Comparison of ENCODE assay signal across 19 cellular contexts in the genomic region with DNA sequence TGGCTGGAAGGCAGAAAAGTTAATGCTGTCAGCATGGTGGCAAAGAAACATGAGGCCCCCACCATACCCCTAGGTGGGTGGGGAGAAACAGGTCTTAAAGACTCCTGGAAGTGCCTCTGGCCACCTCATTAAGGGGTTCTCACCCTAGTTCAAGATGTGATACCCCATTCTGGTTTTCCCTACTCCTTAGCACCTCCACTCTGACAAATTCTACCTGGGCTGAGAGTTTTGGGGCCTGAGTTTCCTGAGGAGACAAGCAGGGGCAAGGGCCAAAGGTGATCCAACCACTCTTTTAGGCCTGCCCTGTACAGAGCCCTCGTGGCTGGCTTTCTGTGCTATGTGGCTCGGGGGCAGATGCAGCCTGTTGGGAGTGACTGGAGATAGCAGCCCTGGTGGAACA. TPM values are rescaled to one million over a fixed set of nuclear protein-coding genes. Genes with fewer than 3 reads are reported as not detected.
DNase-seq lines count a peak whose midpoint lies in the region; ATAC-seq and TF ChIP-seq lines count a peak whose summit lies in the region.
"Had no signal": no experiment of that assay in that cellular context is flagged by ENCODE, and none has a peak within 500 bp of the region (broad histone marks: within the 10 kb centered on the region; RNA-seq: fewer than 3 reads in every experiment).

No MANE protein-coding gene starts in this region.

- no peaks in the 10 kb centered on the region for H3K9me3 ChIP-seq in CD4-positive, alpha-beta memory T cell (ENCODE audit: control insufficient read depth in 1 of 2, low read length in 2 of 2)
- no peaks in the 10 kb centered on the region for H3K9me3 ChIP-seq in gastrocnemius medialis

- in situ Hi-C loops in gastrocnemius medialis (cut with MboI; ENCODE audit: low sequenced_read_pairs in 4 of 4), result loop anchor here in 3 of 4 donors (5.0 kb wide), 1 partner anchor 81 kb away; no protein-coding TSS in a partner anchor

- H3K27ac ChIP-seq in CD4-positive, alpha-beta memory T cell (ENCODE audit: low read depth, low read length), result peak overlapping the region; percentile 21
- H3K27ac ChIP-seq in gastrocnemius medialis (peak overlapping the region; percentile 47 to 70 (median 56)), caudate nucleus (ENCODE audit: low read depth, low read length) (no peak overlapping the region)

- H3K4me3 Mint-ChIP-seq in activated T-cell treated with anti-CD3 and anti-CD28 coated beads, Interleukin-2, amount 50 U/mL, for 24 hours, result no peak overlapping the region
- no peak overlapping the region for H3K4me3 Mint-ChIP-seq in activated T-cell treated with anti-CD3 and anti-CD28 coated beads, Interleukin-2, amount 50 U/mL, for 4 hours
- H3K4me3 Mint-ChIP-seq in CD4-positive, alpha-beta memory T cell, result no peak overlapping the region
- H3K4me3 Mint-ChIP-seq in effector memory CD8-positive, alpha-beta T cell, result no peak overlapping the region
- H3K4me3 Mint-ChIP-seq: HFFc6 had no signal

- peaks cover 20% of the 10 kb centered on the region for H3K4me1 Mint-ChIP-seq in activated T-cell treated with anti-CD3 and anti-CD28 coated beads, Interleukin-2, amount 50 U/mL, for 24 hours (ENCODE audit: low read depth)
- H3K4me1 Mint-ChIP-seq in activated T-cell treated with anti-CD3 and anti-CD28 coated beads, Interleukin-2, amount 50 U/mL, for 4 hours (ENCODE audit: low read depth), result peaks cover 16% of the 10 kb centered on the region
- peaks cover 13 to 33% (median 20%) of the 10 kb centered on the region in 4 donors for H3K4me1 Mint-ChIP-seq in CD4-positive, alpha-beta memory T cell
- peaks cover 15 to 23% of the 10 kb centered on the region in 2 donors for H3K4me1 Mint-ChIP-seq in effector memory CD8-positive, alpha-beta T cell (ENCODE audit: low read depth in 2 of 2)

- H3K27ac Mint-ChIP-seq in activated T-cell treated with anti-CD3 and anti-CD28 coated beads, Interleukin-2, amount 50 U/mL, for 24 hours, result peak overlapping the region; percentile 71
- H3K27ac Mint-ChIP-seq in CD4-positive, alpha-beta memory T cell, result peak overlapping the region in 2 of 7 donors; percentile 32 to 46
- H3K27ac Mint-ChIP-seq in effector memory CD8-positive, alpha-beta T cell, result peak overlapping the region; percentile 61 to 75

- H3K4me1 ChIP-seq in CD4-positive, alpha-beta memory T cell (ENCODE audit: insufficient read depth, low read length), result peaks cover 26% of the 10 kb centered on the region
- H3K4me1 ChIP-seq in gastrocnemius medialis, result peaks cover 40 to 48% of the 10 kb centered on the region in 2 donors

- no peaks in the 10 kb centered on the region for H3K27me3 ChIP-seq in CD4-positive, alpha-beta memory T cell (ENCODE audit: insufficient read depth, low read length)
- H3K27me3 ChIP-seq in gastrocnemius medialis, result no peaks in the 10 kb centered on the region

- ATAC-seq in activated T-cell treated with anti-CD3 and anti-CD28 coated beads, Interleukin-2, amount 50 U/mL, for 4 hours, result no peak
- no peak for ATAC-seq in effector memory CD8-positive, alpha-beta T cell (replicated peaks)
- no peak for ATAC-seq in gastrocnemius medialis
- ATAC-seq in GM18867 (IDR thresholded peaks at IDR 0.05; ENCODE audit: unreplicated experiment), result no peak
- ATAC-seq: HepG2, Right ventricle myocardium inferior had no signal

- H3K27me3 Mint-ChIP-seq in activated T-cell treated with anti-CD3 and anti-CD28 coated beads, Interleukin-2, amount 50 U/mL, for 24 hours, result no peaks in the 10 kb centered on the region
- no peaks in the 10 kb centered on the region for H3K27me3 Mint-ChIP-seq in activated T-cell treated with anti-CD3 and anti-CD28 coated beads, Interleukin-2, amount 50 U/mL, for 4 hours (ENCODE audit: low read depth)
- H3K27me3 Mint-ChIP-seq in CD4-positive, alpha-beta memory T cell, result no peaks in the 10 kb centered on the region
- no peaks in the 10 kb centered on the region for H3K27me3 Mint-ChIP-seq in effector memory CD8-positive, alpha-beta T cell

- peaks cover 82% of the 10 kb centered on the region for H3K36me3 ChIP-seq in CD4-positive, alpha-beta memory T cell (ENCODE audit: insufficient read depth, low read length)
- H3K36me3 ChIP-seq in gastrocnemius medialis, result peaks cover 0 to 79% of the 10 kb centered on the region in 2 donors

- TF ChIP-seq CTCF in gastrocnemius medialis (IDR thresholded peaks at IDR 0.05 in 4 of 5, conservative IDR thresholded peaks at IDR 0.05 in 1 of 5), result no peak

- TF ChIP-seq POLR2A in gastrocnemius medialis (IDR thresholded peaks at IDR 0.05), result no peak

- POLR2A ChIA-PET in CD4-positive, alpha-beta memory T cell (lab: Charles Lee; ENCODE audit: partially characterized antibody), result interaction anchor here (1.1 to 1.2 kb wide), 2 partner anchors 20 to 54 kb away, joined by 4 to 6 read pairs; a partner anchor contains a TSS

- DNase-seq in activated T-cell treated with anti-CD3 and anti-CD28 coated beads, Interleukin-2, amount 50 U/mL, for 24 hours, result no peak
- no peak for DNase-seq in activated T-cell treated with anti-CD3 and anti-CD28 coated beads, Interleukin-2, amount 50 U/mL, for 4 hours
- no peak for DNase-seq in CD4-positive, alpha-beta memory T cell
- no peak for DNase-seq in effector memory CD8-positive, alpha-beta T cell
- DNase-seq in gastrocnemius medialis (no peak), NCI-H526 treated with DMSO at 0.1 percent for 48 hours (lab: John Stamatoyannopoulos, UW) (no peak), caudate nucleus (lab: John Stamatoyannopoulos, UW) (no peak)
- DNase-seq: 8988T, DMS79, H7, HFFc6, KBM-7, MV-4-11, NCI-H1694 treated with DMSO at 0.1 percent for 48 hours, NCI-H510A, NCI-H774 had no signal

- peaks cover 80% of the 10 kb centered on the region for H3K36me3 Mint-ChIP-seq in activated T-cell treated with anti-CD3 and anti-CD28 coated beads, Interleukin-2, amount 50 U/mL, for 24 hours (ENCODE audit: low read depth)
- H3K36me3 Mint-ChIP-seq in activated T-cell treated with anti-CD3 and anti-CD28 coated beads, Interleukin-2, amount 50 U/mL, for 4 hours (ENCODE audit: insufficient read depth), result peaks cover 29% of the 10 kb centered on the region
- peaks cover 52 to 73% of the 10 kb centered on the region in 2 donors for H3K36me3 Mint-ChIP-seq in CD4-positive, alpha-beta memory T cell
- peaks cover 69% of the 10 kb centered on the region for H3K36me3 Mint-ChIP-seq in effector memory CD8-positive, alpha-beta T cell (ENCODE audit: insufficient read depth)

- CTCF ChIA-PET in CD4-positive, alpha-beta memory T cell (lab: Charles Lee; ENCODE audit: partially characterized antibody), result interaction anchor here (0.7 to 4.6 kb wide), 6 partner anchors 24 to 80 kb away, joined by 3 to 45 read pairs (median 4); no protein-coding TSS in a partner anchor

- H3K4me3 ChIP-seq in CD4-positive, alpha-beta memory T cell (ENCODE audit: low read length in 2 of 2), result no peak overlapping the region
- H3K4me3 ChIP-seq in gastrocnemius medialis, result no peak overlapping the region

- H3K9me3 Mint-ChIP-seq in activated T-cell treated with anti-CD3 and anti-CD28 coated beads, Interleukin-2, amount 50 U/mL, for 24 hours, result no peaks in the 10 kb centered on the region
- H3K9me3 Mint-ChIP-seq in activated T-cell treated with anti-CD3 and anti-CD28 coated beads, Interleukin-2, amount 50 U/mL, for 4 hours, result no peaks in the 10 kb centered on the region
- no peaks in the 10 kb centered on the region for H3K9me3 Mint-ChIP-seq in CD4-positive, alpha-beta memory T cell
- H3K9me3 Mint-ChIP-seq in effector memory CD8-positive, alpha-beta T cell, result no peaks in the 10 kb centered on the region
- H3K9me3 Mint-ChIP-seq: HFFc6 had no signal

- intact Hi-C loops in CD4-positive, alpha-beta memory T cell (cut with micrococcal nuclease), result no loop called here
- intact Hi-C loops in gastrocnemius medialis (cut with DNase I; ENCODE audit: low total_unique reads), result no loop called here

RNA-seq across cellular contexts. Expression of a gene that starts 7.9 kb away (rescaled TPM):
- total RNA-seq in activated T-cell treated with anti-CD3 and anti-CD28 coated beads, Interleukin-2, amount 50 U/mL, for 4 hours, result under 1 TPM; 0.16 to 0.86 (median 0.24) TPM
- 10 to 100 TPM; 14.6 to 15.9 TPM for total RNA-seq in CD4-positive, alpha-beta memory T cell
- polyA plus RNA-seq in CD4-positive, alpha-beta memory T cell, result under 1 TPM in 1 of 2 donors, not detected in 1; 0.68 TPM
- total RNA-seq in gastrocnemius medialis, result 10 to 100 TPM in 1 of 4 donors, 1 to 10 TPM in 2, under 1 TPM in 1; 0.78 to 22.7 (median 4.3) TPM

RNA-seq across cellular contexts. Expression of a gene that starts 20.1 kb away (rescaled TPM):
- total RNA-seq in activated T-cell treated with anti-CD3 and anti-CD28 coated beads, Interleukin-2, amount 50 U/mL, for 4 hours, result 10 to 100 TPM; 30.9 to 41.7 (median 35.3) TPM
- total RNA-seq in CD4-positive, alpha-beta memory T cell, result 100 to 1,000 TPM; 274 to 285 TPM
- polyA plus RNA-seq in CD4-positive, alpha-beta memory T cell, result 10 to 100 TPM; 57.7 to 74.8 TPM
- 100 to 1,000 TPM in 1 of 4 donors, 10 to 100 TPM in 3; 66.0 to 116 (median 83.4) TPM for total RNA-seq in gastrocnemius medialis

RNA-seq across cellular contexts. Expression of a gene that starts 43.8 kb away (rescaled TPM):
- 10 to 100 TPM; 65.0 to 78.5 (median 74.5) TPM for total RNA-seq in activated T-cell treated with anti-CD3 and anti-CD28 coated beads, Interleukin-2, amount 50 U/mL, for 4 hours
- 10 to 100 TPM; 18.9 to 22.2 TPM for total RNA-seq in CD4-positive, alpha-beta memory T cell
- polyA plus RNA-seq in CD4-positive, alpha-beta memory T cell, result 10 to 100 TPM; 23.2 to 32.5 TPM
- total RNA-seq in gastrocnemius medialis, result 10 to 100 TPM; 37.6 to 47.5 (median 40.1) TPM

RNA-seq across cellular contexts. Expression of a gene that starts 54.0 kb away (rescaled TPM):
- total RNA-seq in activated T-cell treated with anti-CD3 and anti-CD28 coated beads, Interleukin-2, amount 50 U/mL, for 4 hours, result 1 to 10 TPM; 1.6 to 4.9 (median 2.0) TPM
- 1 to 10 TPM; 3.1 to 4.9 TPM for total RNA-seq in CD4-positive, alpha-beta memory T cell
- 10 to 100 TPM in 1 of 2 donors, 1 to 10 TPM in 1; 5.3 to 12.4 TPM for polyA plus RNA-seq in CD4-positive, alpha-beta memory T cell
- 1 to 10 TPM in 3 of 4 donors, under 1 TPM in 1; 0.82 to 2.0 (median 1.0) TPM for total RNA-seq in gastrocnemius medialis

RNA-seq across cellular contexts. Expression of a gene that starts 54.5 kb away (rescaled TPM):
- 100 to 1,000 TPM in 2 of 3 donors, 10 to 100 TPM in 1; 98.5 to 105 (median 104) TPM for total RNA-seq in activated T-cell treated with anti-CD3 and anti-CD28 coated beads, Interleukin-2, amount 50 U/mL, for 4 hours
- 10 to 100 TPM in 1 of 2 experiments, 1 to 10 TPM in 1; 9.9 to 10.9 TPM for total RNA-seq in CD4-positive, alpha-beta memory T cell
- 10 to 100 TPM; 16.3 to 19.1 TPM for polyA plus RNA-seq in CD4-positive, alpha-beta memory T cell
- total RNA-seq in gastrocnemius medialis, result 10 to 100 TPM in 3 of 4 donors, 1 to 10 TPM in 1; 6.5 to 22.7 (median 17.9) TPM
